Comparison of ENCODE assay signal across 14 cellular contexts in genomic region chr7:101818699-101819071, GRCh38. TPM values are rescaled to one million over a fixed set of nuclear protein-coding genes. Genes with fewer than 3 reads are reported as not detected.
DNase-seq lines count a peak whose midpoint lies in the region; FAIRE-seq and TF ChIP-seq lines count a peak whose summit lies in the region.
"Had no signal": no experiment of that assay in that cellular context is flagged by ENCODE, and none has a peak within 500 bp of the region (broad histone marks: within the 10 kb centered on the region; RNA-seq: fewer than 3 reads in every experiment).

No MANE protein-coding gene starts in this region.

- DNase-seq in activated naive CD8-positive, alpha-beta T cell treated with anti-CD3 and anti-CD28 coated beads for 36 hours: no peak
- peak; percentile 25 for DNase-seq in bronchial epithelial cell (ENCODE audit: low read depth)
- DNase-seq in mesenteric fat pad (ENCODE audit: low spot score): peak; percentile 64
- no peak for DNase-seq in type B pancreatic cell (ENCODE audit: extremely low spot score, unreplicated experiment)
- DNase-seq in RPMI8226: no peak
- no peak for DNase-seq in GM10266 (ENCODE audit: extremely low spot score)
- no peak for DNase-seq in DMS153 treated with DMSO at 0.1 percent for 48 hours (lab: John Stamatoyannopoulos, UW; ENCODE audit: unreplicated experiment)
- DNase-seq: activated CD4-positive, alpha-beta memory T cell treated with anti-CD3 and anti-CD28 coated beads, Interleukin-2, amount 10 ng/mL, durations not matched to agents 7 days and 5 days; anterior cingulate cortex; NCI-H2107; stimulated activated CD4-positive, alpha-beta T cell treated with anti-CD3 and anti-CD28 coated beads, Interleukin-4, amount 100 ng/mL, for 24 hours; testis had no signal

- H3K9me3 Mint-ChIP-seq in activated naive CD8-positive, alpha-beta T cell (ENCODE audit: low read depth): no peaks in the 10 kb centered on the region
- H3K9me3 Mint-ChIP-seq in activated naive CD8-positive, alpha-beta T cell treated with anti-CD3 and anti-CD28 coated beads for 36 hours: no peaks in the 10 kb centered on the region
- H3K9me3 Mint-ChIP-seq in type B pancreatic cell: no peaks in the 10 kb centered on the region
- H3K9me3 Mint-ChIP-seq: activated CD4-positive, alpha-beta memory T cell treated with anti-CD3 and anti-CD28 coated beads, Interleukin-2, amount 10 ng/mL, durations not matched to agents 7 days and 5 days had no signal

- H3K4me3 ChIP-seq in bronchial epithelial cell (ENCODE audit: low read depth, low read length): no peak overlapping the region
- H3K4me3 ChIP-seq: testis had no signal

- no peak overlapping the region for H3K27ac Mint-ChIP-seq in activated naive CD8-positive, alpha-beta T cell
- no peak overlapping the region for H3K27ac Mint-ChIP-seq in activated naive CD8-positive, alpha-beta T cell treated with anti-CD3 and anti-CD28 coated beads for 36 hours
- peak overlapping the region; percentile 90 for H3K27ac Mint-ChIP-seq in type B pancreatic cell
- H3K27ac Mint-ChIP-seq: activated CD4-positive, alpha-beta memory T cell treated with anti-CD3 and anti-CD28 coated beads, Interleukin-2, amount 10 ng/mL, durations not matched to agents 7 days and 5 days had no signal

- peak overlapping the region; percentile 84 for H3K4me3 Mint-ChIP-seq in activated naive CD8-positive, alpha-beta T cell
- H3K4me3 Mint-ChIP-seq in activated naive CD8-positive, alpha-beta T cell treated with anti-CD3 and anti-CD28 coated beads for 36 hours: no peak overlapping the region
- H3K4me3 Mint-ChIP-seq in type B pancreatic cell: peak overlapping the region; percentile 89

- no peaks in the 10 kb centered on the region for H3K27me3 ChIP-seq in bronchial epithelial cell (ENCODE audit: control insufficient read depth, insufficient read depth, low read length)
- H3K27me3 ChIP-seq: testis had no signal

- H3K4me1 Mint-ChIP-seq in activated naive CD8-positive, alpha-beta T cell (ENCODE audit: low read depth): peaks cover 30% of the 10 kb centered on the region
- H3K4me1 Mint-ChIP-seq in activated naive CD8-positive, alpha-beta T cell treated with anti-CD3 and anti-CD28 coated beads for 36 hours: peaks cover 34% of the 10 kb centered on the region
- peaks cover 42% of the 10 kb centered on the region for H3K4me1 Mint-ChIP-seq in type B pancreatic cell (ENCODE audit: unreplicated experiment)

- no peaks in the 10 kb centered on the region for H3K36me3 ChIP-seq in bronchial epithelial cell (ENCODE audit: control insufficient read depth, insufficient read depth, low read length)

- no peak for TF ChIP-seq CTCF in bronchial epithelial cell (IDR thresholded peaks at IDR 0.05; ENCODE audit: insufficient read depth, low read length, severe bottlenecking)
- TF ChIP-seq CTCF in type B pancreatic cell (conservative IDR thresholded peaks at IDR 0.05): no peak
- no peak for TF ChIP-seq CTCF in GM10266 (IDR thresholded peaks at IDR 0.05; ENCODE audit: control insufficient read depth, insufficient read depth, low read depth, missing control alignments)

- no peaks in the 10 kb centered on the region for H3K36me3 Mint-ChIP-seq in activated naive CD8-positive, alpha-beta T cell
- H3K36me3 Mint-ChIP-seq in activated naive CD8-positive, alpha-beta T cell treated with anti-CD3 and anti-CD28 coated beads for 36 hours: no peaks in the 10 kb centered on the region
- no peaks in the 10 kb centered on the region for H3K36me3 Mint-ChIP-seq in type B pancreatic cell

- FAIRE-seq in bronchial epithelial cell (lab: Jason Lieb, UNC): no peak
- FAIRE-seq: frontal cortex had no signal

- no peaks in the 10 kb centered on the region for H3K27me3 Mint-ChIP-seq in activated naive CD8-positive, alpha-beta T cell
- no peaks in the 10 kb centered on the region for H3K27me3 Mint-ChIP-seq in activated naive CD8-positive, alpha-beta T cell treated with anti-CD3 and anti-CD28 coated beads for 36 hours
- peaks cover 19% of the 10 kb centered on the region for H3K27me3 Mint-ChIP-seq in type B pancreatic cell

RNA-seq across cellular contexts. Expression of gene CUX1, which starts 1.3 kb away (rescaled TPM):
- 10 to 100 TPM; 14.2 to 14.5 TPM for total RNA-seq in activated naive CD8-positive, alpha-beta T cell treated with anti-CD3 and anti-CD28 coated beads for 36 hours
- total RNA-seq in bronchial epithelial cell (39.0 and 40.5 TPM in 2 replicates), mesenteric fat pad (115 TPM), type B pancreatic cell (ENCODE audit: low replicate concordance) (76.4 and 79.2 TPM in 2 replicates)

Comparison
In these comparisons a context has a peak if more than half of its experiments do, and no peak if none do; other contexts are left out.
1. DNase-seq: peak in bronchial epithelial cell (single experiment) and mesenteric fat pad (single experiment); none in activated naive CD8-positive, alpha-beta T cell treated with anti-CD3 and anti-CD28 coated beads for 36 hours (single experiment), type B pancreatic cell (single experiment), RPMI8226 (single experiment), GM10266 (single experiment) and DMS153 treated with DMSO at 0.1 percent for 48 hours (single experiment).